ENCODE assay signal across 8 cellular contexts in the genomic region with DNA sequence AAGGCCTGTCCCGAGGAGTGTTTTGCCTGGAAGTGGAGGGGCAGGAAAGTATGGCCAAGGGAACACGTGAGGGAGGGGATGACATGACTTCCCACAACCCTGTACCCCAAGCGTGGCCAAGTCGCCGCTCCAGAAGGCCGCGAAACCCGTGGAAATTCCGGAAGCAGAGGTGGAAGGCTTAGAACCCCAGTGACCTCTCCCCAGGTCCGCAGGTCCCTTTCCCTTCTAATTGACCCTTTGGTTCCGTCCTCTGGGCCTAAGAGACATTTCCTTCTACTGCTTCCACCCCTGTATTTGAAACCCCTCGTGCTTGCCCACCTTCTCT. TPM values are rescaled to one million over a fixed set of nuclear protein-coding genes. Genes with fewer than 3 reads are reported as not detected.
DNase-seq lines count a peak whose midpoint lies in the region; ATAC-seq and TF ChIP-seq lines count a peak whose summit lies in the region.

No MANE protein-coding gene starts in this region.

- peaks cover 12% of the 10 kb centered on the region for H3K9me3 Mint-ChIP-seq in T-helper 1 cell treated with Interleukin-12 subunit alpha and Interleukin-12 subunit beta and Interleukin-4 antibody, amounts not matched to agents 30 μg/mL and 1 μg/mL, for 36 hours

- peaks cover 14% of the 10 kb centered on the region for H3K36me3 Mint-ChIP-seq in T-helper 1 cell treated with Interleukin-12 subunit alpha and Interleukin-12 subunit beta and Interleukin-4 antibody, amounts not matched to agents 30 μg/mL and 1 μg/mL, for 36 hours (ENCODE audit: low read depth)

- H3K27me3 ChIP-seq in adrenal gland (no peaks in the 10 kb centered on the region), layer of hippocampus (ENCODE audit: control insufficient read depth, insufficient read depth, low read length) (no peaks in the 10 kb centered on the region)

- intact Hi-C loops in adrenal gland (cut with DNase I) (loop anchor here in 1 of 2 donors (5.0 kb wide), 1 partner anchor 140 kb away; a partner anchor contains a TSS), lower leg skin (cut with DNase I; ENCODE audit: low total_unique reads) (no loop called here)

- peaks cover 14 to 41% of the 10 kb centered on the region in 2 donors for H3K4me1 ChIP-seq in adrenal gland (replicated peaks in 1 of 2)

- H3K27ac ChIP-seq in adrenal gland (peak overlapping the region; percentile 33 to 98 (median 96)), layer of hippocampus (ENCODE audit: low read depth, low read length) (peak overlapping the region; percentile 88), substantia nigra (ENCODE audit: low read depth, low read length, poor library complexity, severe bottlenecking) (peak overlapping the region; percentile 90)

- no peak for ATAC-seq in GM19351 (IDR thresholded peaks at IDR 0.05; ENCODE audit: unreplicated experiment)

- peak overlapping the region; percentile 55 for H3K4me3 Mint-ChIP-seq in T-helper 1 cell treated with Interleukin-12 subunit alpha and Interleukin-12 subunit beta and Interleukin-4 antibody, amounts not matched to agents 30 μg/mL and 1 μg/mL, for 36 hours

- 38 to 49% (median 45%) methylated on average over 12 of the region's 12 CpGs for WGBS in adrenal gland, 4 donors
- WGBS in lower leg skin, 2 donors = 57 to 58% methylated on average over 12 of the region's 12 CpGs

- H3K4me3 ChIP-seq in adrenal gland (peak overlapping the region in 2 of 4 donors; percentile 93 to 96), lower leg skin (ENCODE audit: low read depth, poor library complexity, severe bottlenecking) (no peak overlapping the region)

- DNase-seq in T-helper 1 cell (no peak), adrenal gland (no peak), substantia nigra (lab: John Stamatoyannopoulos, UW) (peak in 1 of 49 donors; percentile 64), DMS79 (lab: John Stamatoyannopoulos, UW) (no peak), lower leg skin (ENCODE audit: low spot score in 2 of 2) (no peak)

- TF ChIP-seq CTCF in adrenal gland (IDR thresholded peaks at IDR 0.05) (no peak), lower leg skin (IDR thresholded peaks at IDR 0.05) (no peak)

- peak overlapping the region; percentile 2 for H3K27ac Mint-ChIP-seq in T-helper 1 cell treated with Interleukin-12 subunit alpha and Interleukin-12 subunit beta and Interleukin-4 antibody, amounts not matched to agents 30 μg/mL and 1 μg/mL, for 36 hours

- H3K27me3 Mint-ChIP-seq in T-helper 1 cell treated with Interleukin-12 subunit alpha and Interleukin-12 subunit beta and Interleukin-4 antibody, amounts not matched to agents 30 μg/mL and 1 μg/mL, for 36 hours (ENCODE audit: low read depth) = no peaks in the 10 kb centered on the region

- H3K36me3 ChIP-seq in adrenal gland (replicated peaks in 1 of 2) = no peaks in the 10 kb centered on the region

- peaks cover 21% of the 10 kb centered on the region for H3K4me1 Mint-ChIP-seq in T-helper 1 cell treated with Interleukin-12 subunit alpha and Interleukin-12 subunit beta and Interleukin-4 antibody, amounts not matched to agents 30 μg/mL and 1 μg/mL, for 36 hours (ENCODE audit: low read depth)

- H3K9me3 ChIP-seq in adrenal gland (replicated peaks in 1 of 3) = no peaks in the 10 kb centered on the region

- TF ChIP-seq POLR2A in adrenal gland (IDR thresholded peaks at IDR 0.05) (no peak), lower leg skin (IDR thresholded peaks at IDR 0.05) (no peak)

RNA-seq across cellular contexts. Expression of a gene that starts 0.5 kb away (rescaled TPM):
- 10 to 100 TPM; 38.8 to 72.6 (median 49.7) TPM for total RNA-seq in adrenal gland
- 10 to 100 TPM in 2 of 3 donors, 1 to 10 TPM in 1; 7.2 to 65.9 (median 12.5) TPM for polyA plus RNA-seq in adrenal gland
- 10 to 100 TPM; 46.2 to 57.5 (median 50.8) TPM for total RNA-seq in lower leg skin

RNA-seq across cellular contexts. Expression of a gene that starts 39.8 kb away (rescaled TPM):
- 1 to 10 TPM; 2.8 to 9.5 (median 5.4) TPM for total RNA-seq in adrenal gland
- 1 to 10 TPM; 1.7 to 3.1 (median 2.2) TPM for polyA plus RNA-seq in adrenal gland
- 1 to 10 TPM; 2.0 to 3.5 (median 2.4) TPM for total RNA-seq in lower leg skin

RNA-seq across cellular contexts. Expression of a gene that starts 56.2 kb away (rescaled TPM):
- total RNA-seq in adrenal gland (10 to 100 TPM in 7 of 8 donors, 1 to 10 TPM in 1; 7.8 to 27.0 (median 22.9) TPM), lower leg skin (10 to 100 TPM in 3 of 4 donors, 1 to 10 TPM in 1; 8.6 to 28.2 (median 22.5) TPM)
- polyA plus RNA-seq in adrenal gland = 10 to 100 TPM; 22.4 to 28.2 (median 24.0) TPM
